ENCODE assay signal across 17 cellular contexts in the genomic region with DNA sequence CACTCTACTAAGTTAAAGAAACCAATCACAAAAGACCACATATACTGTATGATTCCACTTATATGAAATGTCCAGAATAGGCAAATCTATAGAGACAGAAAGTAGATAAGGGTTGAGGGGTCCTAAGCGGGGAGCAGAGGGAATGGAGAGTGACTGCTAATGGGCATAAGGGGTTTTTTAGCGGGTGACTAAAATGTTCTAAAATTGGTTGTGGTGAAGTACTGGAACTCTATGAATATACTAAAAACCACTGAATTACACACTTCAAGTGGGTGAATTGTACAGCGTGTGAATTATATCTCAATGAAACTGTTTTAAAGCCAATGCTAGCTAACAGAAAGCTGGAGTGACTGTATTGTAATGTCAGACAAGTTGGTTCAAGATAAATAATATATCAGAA.
"Had no signal": no experiment of that assay in that cellular context is flagged by ENCODE, and none has a peak within 500 bp of the region (broad histone marks: within the 10 kb centered on the region; RNA-seq: fewer than 3 reads in every experiment).

No MANE protein-coding gene starts in this region.

- H3K27me3 ChIP-seq: body of pancreas, esophagus muscularis mucosa, right atrium auricular region, SJCRH30, upper lobe of left lung had no signal

- ATAC-seq: body of pancreas; left lobe of liver; mucosa of descending colon; naive thymus-derived CD4-positive, alpha-beta T cell had no signal

- H3K4me3 Mint-ChIP-seq: activated B cell treated with CpG ODN at 0.5 μM for 24 hours; naive thymus-derived CD4-positive, alpha-beta T cell had no signal

- H3K27me3 Mint-ChIP-seq: activated B cell treated with CpG ODN at 0.5 μM for 24 hours; naive thymus-derived CD4-positive, alpha-beta T cell had no signal

- H3K4me3 ChIP-seq: body of pancreas, coronary artery, esophagus muscularis mucosa, mucosa of descending colon, right atrium auricular region, SJCRH30, skin epidermis, upper lobe of left lung had no signal

- H3K27ac ChIP-seq: body of pancreas, coronary artery, esophagus muscularis mucosa, right atrium auricular region, SJCRH30, skin epidermis, upper lobe of left lung had no signal

- H3K4me1 ChIP-seq: body of pancreas had no signal

- DNase-seq: activated B cell treated with CpG ODN at 0.5 μM for 24 hours; body of pancreas; caudate nucleus; hippocampal formation; mucosa of descending colon; naive thymus-derived CD4-positive, alpha-beta T cell; posterior cingulate gyrus; SJCRH30; stimulated activated CD4-positive, alpha-beta T cell treated with anti-CD3 and anti-CD28 coated beads, Interleukin-15, amount 100 ng/mL, for 24 hours; stimulated activated CD4-positive, alpha-beta T cell treated with anti-CD3 and anti-CD28 coated beads, Interleukin-4, amount 100 ng/mL, for 1 hour; stimulated activated naive CD4-positive, alpha-beta T cell treated with Interleukin-2 at 50 U/mL for 16 hours; upper lobe of left lung had no signal

- H3K9me3 Mint-ChIP-seq: activated B cell treated with CpG ODN at 0.5 μM for 24 hours; naive thymus-derived CD4-positive, alpha-beta T cell had no signal

- H3K27ac Mint-ChIP-seq: activated B cell treated with CpG ODN at 0.5 μM for 24 hours; naive thymus-derived CD4-positive, alpha-beta T cell had no signal
